Comparison of ENCODE assay signal across 8 cellular contexts in the genomic region with DNA sequence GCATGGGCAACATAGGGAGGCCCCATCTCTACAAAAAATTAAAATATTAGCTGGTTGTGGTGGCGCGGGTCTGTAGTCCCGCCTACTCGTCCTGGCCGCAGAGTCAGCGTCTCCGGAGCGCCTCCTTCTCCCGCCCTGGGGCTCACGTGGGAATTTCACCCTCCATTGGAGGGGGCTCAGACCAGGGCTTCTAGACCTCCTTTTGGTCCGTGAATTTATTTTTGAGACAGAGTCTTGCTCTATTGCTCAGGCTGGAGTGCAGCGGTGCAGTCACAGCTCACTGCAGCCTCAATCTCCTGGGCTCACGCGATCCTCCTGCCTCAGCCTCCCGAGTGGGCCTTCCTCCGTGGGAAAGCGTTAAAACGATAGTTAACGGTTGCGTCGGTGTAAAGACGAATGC. TPM values are rescaled to one million over a fixed set of nuclear protein-coding genes. Genes with fewer than 3 reads are reported as not detected.
DNase-seq lines count a peak whose midpoint lies in the region; ATAC-seq and TF ChIP-seq lines count a peak whose summit lies in the region.

No MANE protein-coding gene starts in this region.

- H4K20me1 ChIP-seq in hepatocyte (ENCODE audit: insufficient read depth, poor library complexity, severe bottlenecking) = no peaks in the 10 kb centered on the region

- H3K27ac ChIP-seq in hepatocyte = peak overlapping the region; percentile 87

- 4% methylated on average over 22 of the region's 22 CpGs for WGBS in hepatocyte (ENCODE audit: low lambda C conversion rate, missing lambda C conversion rate)

- peak overlapping the region; percentile 73 for H3K4me3 Mint-ChIP-seq in activated naive CD8-positive, alpha-beta T cell treated with anti-CD3 and anti-CD28 coated beads, Interleukin-2, amount 50 U/mL, for 24 hours

- peak; percentile 52 for DNase-seq in SIG-M5 treated with dmso at 0.1 percent for 504 hours (lab: John Stamatoyannopoulos, UW; ENCODE audit: unreplicated experiment)
- DNase-seq in SIG-M5 (lab: John Stamatoyannopoulos, UW) = no peak
- DNase-seq in NAMALWA (ENCODE audit: low spot score) = peak; percentile 71
- no peak for DNase-seq in activated naive CD8-positive, alpha-beta T cell treated with anti-CD3 and anti-CD28 coated beads, Interleukin-2, amount 50 U/mL, for 24 hours
- peak; percentile 80 for DNase-seq in hepatocyte (ENCODE audit: low spot score)
- DNase-seq in skeletal muscle cell (ENCODE audit: low read depth) = no peak
- DNase-seq in DMS153 treated with DMSO at 0.1 percent for 48 hours (lab: John Stamatoyannopoulos, UW; ENCODE audit: unreplicated experiment) = no peak

- H3K27me3 Mint-ChIP-seq in activated naive CD8-positive, alpha-beta T cell treated with anti-CD3 and anti-CD28 coated beads, Interleukin-2, amount 50 U/mL, for 24 hours = peaks cover 10% of the 10 kb centered on the region

- H3K4me3 ChIP-seq in hepatocyte (peak overlapping the region; percentile 82), skeletal muscle cell (ENCODE audit: low read depth, low read length) (peak overlapping the region; percentile 60)

- H3K27me3 ChIP-seq in hepatocyte = no peaks in the 10 kb centered on the region

- no peaks in the 10 kb centered on the region for H3K9me3 Mint-ChIP-seq in activated naive CD8-positive, alpha-beta T cell treated with anti-CD3 and anti-CD28 coated beads, Interleukin-2, amount 50 U/mL, for 24 hours

- H3K4me2 ChIP-seq in hepatocyte = peak overlapping the region; percentile 93

- ATAC-seq in activated naive CD8-positive, alpha-beta T cell treated with anti-CD3 and anti-CD28 coated beads, Interleukin-2, amount 50 U/mL, for 24 hours = no peak
- ATAC-seq in GM21529 (IDR thresholded peaks at IDR 0.05; ENCODE audit: unreplicated experiment) = no peak

- peaks cover 19% of the 10 kb centered on the region for H3K4me1 ChIP-seq in hepatocyte (ENCODE audit: insufficient read depth)

- peaks cover 37% of the 10 kb centered on the region for H3K4me1 Mint-ChIP-seq in activated naive CD8-positive, alpha-beta T cell treated with anti-CD3 and anti-CD28 coated beads, Interleukin-2, amount 50 U/mL, for 24 hours

- peak overlapping the region; percentile 59 for H3K27ac Mint-ChIP-seq in activated naive CD8-positive, alpha-beta T cell treated with anti-CD3 and anti-CD28 coated beads, Interleukin-2, amount 50 U/mL, for 24 hours

- H3K9me2 ChIP-seq in hepatocyte (replicated peaks; ENCODE audit: insufficient read depth) = no peaks in the 10 kb centered on the region

- H3K9me3 ChIP-seq in hepatocyte (ENCODE audit: low read depth) = no peaks in the 10 kb centered on the region

- H3K79me2 ChIP-seq in hepatocyte = peaks cover 22% of the 10 kb centered on the region

- no peaks in the 10 kb centered on the region for H3K36me3 Mint-ChIP-seq in activated naive CD8-positive, alpha-beta T cell treated with anti-CD3 and anti-CD28 coated beads, Interleukin-2, amount 50 U/mL, for 24 hours (ENCODE audit: low read depth)

- no peak for TF ChIP-seq CTCF in hepatocyte (IDR thresholded peaks at IDR 0.05; ENCODE audit: poor library complexity)

- no peaks in the 10 kb centered on the region for H3K36me3 ChIP-seq in hepatocyte (replicated peaks; ENCODE audit: insufficient read depth, low read depth)

- peak overlapping the region; percentile 90 for H2AFZ ChIP-seq in hepatocyte

RNA-seq across cellular contexts. Expression of gene NME4, which starts 0.4 kb away (rescaled TPM):
- 168 and 227 TPM in 2 replicates for total RNA-seq in hepatocyte
- polyA plus RNA-seq in hepatocyte = 543 and 611 TPM in 2 replicates

RNA-seq across cellular contexts. Expression of gene DECR2, which starts 5.1 kb away (rescaled TPM):
- 29.4 and 54.5 TPM in 2 replicates for total RNA-seq in hepatocyte
- polyA plus RNA-seq in hepatocyte = 80.5 and 107 TPM in 2 replicates

RNA-seq across cellular contexts. Expression of gene PGAP6, which starts 14.8 kb away (rescaled TPM):
- total RNA-seq in hepatocyte = 130 and 133 TPM in 2 replicates
- polyA plus RNA-seq in hepatocyte = 205 and 229 TPM in 2 replicates

RNA-seq across cellular contexts. Expression of gene MRPL28, which starts 26.3 kb away (rescaled TPM):
- 80.0 and 88.1 TPM in 2 replicates for total RNA-seq in hepatocyte
- polyA plus RNA-seq in hepatocyte = 126 and 144 TPM in 2 replicates

RNA-seq across cellular contexts. Expression of gene RAB11FIP3, which starts 28.8 kb away (rescaled TPM):
- 39.9 and 47.3 TPM in 2 replicates for total RNA-seq in hepatocyte
- 72.8 and 81.0 TPM in 2 replicates for polyA plus RNA-seq in hepatocyte

Comparison
In these comparisons a context has a peak if more than half of its experiments do, and no peak if none do; other contexts are left out.
1. DNase-seq: peak in SIG-M5 treated with dmso at 0.1 percent for 504 hours (single experiment), NAMALWA (single experiment) and hepatocyte (single experiment); none in SIG-M5 (single experiment), activated naive CD8-positive, alpha-beta T cell treated with anti-CD3 and anti-CD28 coated beads, Interleukin-2, amount 50 U/mL, for 24 hours (single experiment), skeletal muscle cell (single experiment) and DMS153 treated with DMSO at 0.1 percent for 48 hours (single experiment).